ENCODE assay signal across 26 cellular contexts in genomic region chr7:146242661-146243060, GRCh38.
"Had no signal": no experiment of that assay in that cellular context is flagged by ENCODE, and none has a peak within 500 bp of the region (broad histone marks: within the 10 kb centered on the region; RNA-seq: fewer than 3 reads in every experiment).

No MANE protein-coding gene starts in this region.

- H3K27me3 Mint-ChIP-seq: dendritic cell treated with granulocyte-macrophage colony-stimulating factor and Interleukin-4, amounts not matched to agents 40 ng/mL and 50 ng/mL, for 4 days had no signal

- H3K27ac Mint-ChIP-seq: dendritic cell treated with granulocyte-macrophage colony-stimulating factor and Interleukin-4, amounts not matched to agents 40 ng/mL and 50 ng/mL, for 4 days; immature natural killer cell; naive thymus-derived CD8-positive, alpha-beta T cell; nephron progenitor cell; stimulated activated effector memory CD8-positive, alpha-beta T cell treated with anti-CD3 and anti-CD28 coated beads, Interleukin-12 subunit alpha, Interleukin-12 subunit beta, amount 100 ng/mL, for 72 hours had no signal

- H3K9me3 Mint-ChIP-seq: nephron progenitor cell had no signal

- H3K36me3 Mint-ChIP-seq: naive thymus-derived CD8-positive, alpha-beta T cell; stimulated activated effector memory CD8-positive, alpha-beta T cell treated with anti-CD3 and anti-CD28 coated beads, Interleukin-12 subunit alpha, Interleukin-12 subunit beta, amount 100 ng/mL, for 72 hours had no signal

- H3K4me1 ChIP-seq: esophagus squamous epithelium, lower lobe of right lung, prostate gland, right atrium auricular region, sigmoid colon, stomach, thyroid gland, vagina had no signal

- H3K4me3 ChIP-seq: esophagus squamous epithelium, lower lobe of right lung, prostate gland, right atrium auricular region, sigmoid colon, stomach, thyroid gland, vagina had no signal

- H3K36me3 ChIP-seq: esophagus squamous epithelium, lower lobe of right lung, prostate gland, right atrium auricular region, sigmoid colon, stomach, thyroid gland, vagina had no signal

- H3K4me3 Mint-ChIP-seq: dendritic cell treated with granulocyte-macrophage colony-stimulating factor and Interleukin-4, amounts not matched to agents 40 ng/mL and 50 ng/mL, for 4 days; immature natural killer cell; naive thymus-derived CD8-positive, alpha-beta T cell; nephron progenitor cell; stimulated activated effector memory CD8-positive, alpha-beta T cell treated with anti-CD3 and anti-CD28 coated beads, Interleukin-12 subunit alpha, Interleukin-12 subunit beta, amount 100 ng/mL, for 72 hours had no signal

- ATAC-seq: left ventricle myocardium superior; lower lobe of right lung; naive thymus-derived CD8-positive, alpha-beta T cell; stimulated activated effector memory CD8-positive, alpha-beta T cell treated with anti-CD3 and anti-CD28 coated beads, Interleukin-12 subunit alpha, Interleukin-12 subunit beta, amount 100 ng/mL, for 72 hours had no signal

- DNase-seq: effector CD8-positive, alpha-beta T cell; erythroblast; esophagus squamous epithelium; foreskin melanocyte; hypothalamus; immature natural killer cell; islet precursor cell; kidney glomerular epithelial cell; left ventricle myocardium superior; lower lobe of right lung; naive thymus-derived CD8-positive, alpha-beta T cell; nephron progenitor cell; nucleus accumbens; sigmoid colon; stimulated activated CD4-positive, alpha-beta T cell treated with anti-CD3 and anti-CD28 coated beads, Interleukin-2, amount 100 ng/mL, for 24 hours; stimulated activated CD4-positive, alpha-beta T cell treated with anti-CD3 and anti-CD28 coated beads, Interleukin-4, amount 100 ng/mL, for 24 hours; stimulated activated naive CD4-positive, alpha-beta T cell treated with Interleukin-2 at 50 U/mL for 16 hours; stomach; thyroid gland; trophoblast cell had no signal

- FAIRE-seq: endometrium had no signal

- H3K27ac ChIP-seq: esophagus squamous epithelium, lower lobe of right lung, prostate gland, right atrium auricular region, sigmoid colon, stomach, thyroid gland, vagina had no signal

- H3K9me3 ChIP-seq: esophagus squamous epithelium, lower lobe of right lung, prostate gland, right atrium auricular region, sigmoid colon, stomach, thyroid gland, vagina had no signal

- H3K4me1 Mint-ChIP-seq: immature natural killer cell; naive thymus-derived CD8-positive, alpha-beta T cell; stimulated activated effector memory CD8-positive, alpha-beta T cell treated with anti-CD3 and anti-CD28 coated beads, Interleukin-12 subunit alpha, Interleukin-12 subunit beta, amount 100 ng/mL, for 72 hours had no signal

- H3K27me3 ChIP-seq: esophagus squamous epithelium, right atrium auricular region, thyroid gland, vagina had no signal
